12 cellular contexts compared by ENCODE assay signal in the genomic region with DNA sequence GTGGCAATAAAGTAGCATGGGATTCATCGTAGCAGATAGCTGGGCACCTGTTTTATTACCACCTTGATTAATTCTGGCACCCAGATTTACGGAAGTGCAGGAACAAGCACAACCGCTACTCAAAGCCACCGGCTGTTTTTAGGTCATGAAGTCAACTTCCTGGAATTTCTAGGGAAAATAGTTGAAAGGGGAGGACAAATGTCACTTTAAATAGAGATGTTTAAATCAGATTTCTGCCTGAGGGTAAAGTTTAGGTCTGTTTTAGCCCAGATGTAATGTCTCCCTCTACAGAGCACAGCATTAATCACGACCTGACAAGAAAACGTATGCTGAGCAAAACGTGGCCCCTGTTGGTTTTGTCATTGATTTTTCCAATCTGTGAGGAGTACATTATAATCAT. TPM values are rescaled to one million over a fixed set of nuclear protein-coding genes. Genes with fewer than 3 reads are reported as not detected.
A peak's percentile ranks its signal among the peaks of the same experiment; 100 is the strongest.
DNase-seq lines count a peak whose midpoint lies in the region; ATAC-seq and TF ChIP-seq lines count a peak whose summit lies in the region.
"Had no signal": no experiment of that assay in that cellular context is flagged by ENCODE, and none has a peak within 500 bp of the region (broad histone marks: within the 10 kb centered on the region; RNA-seq: fewer than 3 reads in every experiment).

No MANE protein-coding gene starts in this region.

- in situ Hi-C loops in KBM-7 (cut with MboI; ENCODE audit: low pct_unique_long_range_greater_than_20kb, low sequenced_read_pairs), result no loop called here

- peak; percentile 40 for DNase-seq in BE2C
- no peak for DNase-seq in coronary artery (ENCODE audit: low spot score)
- peak; percentile 33 to 64 for DNase-seq in lung microvascular endothelial cell (ENCODE audit: low read depth in 2 of 2)
- no peak for DNase-seq in KBM-7
- no peak for DNase-seq in esophagus squamous epithelium (lab: John Stamatoyannopoulos, UW)
- no peak for DNase-seq in middle frontal gyrus (ENCODE audit: extremely low spot score, low spot score)
- DNase-seq: C1 segment of cervical spinal cord, IMR-90, substantia nigra, T-helper 9 cell had no signal

- no peaks in the 10 kb centered on the region for H3K4me1 ChIP-seq in BE2C
- H3K4me1 ChIP-seq in esophagus squamous epithelium, result peaks cover 0 to 53% (median 0%) of the 10 kb centered on the region in 3 donors

- H3K36me3 ChIP-seq in BE2C, result no peaks in the 10 kb centered on the region
- H3K36me3 ChIP-seq in esophagus squamous epithelium, result peaks cover 0 to 5% (median 0%) of the 10 kb centered on the region in 3 donors

- TF ChIP-seq RAD21 in Ishikawa (IDR thresholded peaks at IDR 0.05; ENCODE audit: low read depth), result no peak

- H3K4me3 ChIP-seq in BE2C (ENCODE audit: low read depth, low read length) (peak overlapping the region; percentile 31), coronary artery (peak overlapping the region; percentile 57), esophagus squamous epithelium (no peak overlapping the region)

- H3K27me3 ChIP-seq in BE2C (no peaks in the 10 kb centered on the region), esophagus squamous epithelium (peaks cover 0 to 31% (median 3%) of the 10 kb centered on the region in 4 donors)

- TF ChIP-seq EP300 in Ishikawa (IDR thresholded peaks at IDR 0.05; ENCODE audit: borderline replicate concordance), result peak; percentile 82

- H3K27ac ChIP-seq in coronary artery (peak overlapping the region; percentile 29 to 40), esophagus squamous epithelium (no peak overlapping the region)

- no peaks in the 10 kb centered on the region for H3K9me3 ChIP-seq in BE2C
- H3K9me3 ChIP-seq in esophagus squamous epithelium, result no peaks in the 10 kb centered on the region

- no peak for ATAC-seq in HG03354 (IDR thresholded peaks at IDR 0.05; ENCODE audit: poor library complexity, severe bottlenecking, unreplicated experiment)

- no peak for TF ChIP-seq POLR2A in esophagus squamous epithelium (IDR thresholded peaks at IDR 0.05)

- TF ChIP-seq CTCF in BE2C (IDR thresholded peaks at IDR 0.05; ENCODE audit: low read depth, low read length) (0 out of 2 replicates have a peak, but pooled peaks have one; percentile 14), coronary artery (IDR thresholded peaks at IDR 0.05) (no peak), esophagus squamous epithelium (IDR thresholded peaks at IDR 0.05) (no peak)

- intact Hi-C loops in esophagus squamous epithelium (cut with DNase I), result no loop called here

- WGBS in esophagus squamous epithelium, 2 donors, result 55 to 59% methylated on average over 7 of the region's 7 CpGs

TF ChIP-seq in Ishikawa, 13 proteins besides CTCF, POLR2A, EP300 and RAD21:
- TF ChIP-seq CEBPB (IDR thresholded peaks at IDR 0.05) (no peak), TCF12 (IDR thresholded peaks at IDR 0.05; ENCODE audit: low read depth) (peak; percentile 89), TEAD4 (IDR thresholded peaks at IDR 0.05) (peak; percentile 78), NFIC (IDR thresholded peaks at IDR 0.05) (peak; percentile 52), CREB1 (IDR thresholded peaks at IDR 0.05; ENCODE audit: low read depth) (no peak), FOXM1 (IDR thresholded peaks at IDR 0.05; ENCODE audit: borderline replicate concordance, low read depth) (peak; percentile 81), TAF1 (IDR thresholded peaks at IDR 0.05; ENCODE audit: low read depth) (no peak)

RNA-seq across cellular contexts. Expression of a gene that starts 8.0 kb away (rescaled TPM):
- polyA plus RNA-seq in BE2C (2012; ENCODE audit: insufficient read depth, insufficient read length, low read depth), result 29.4 TPM
- total RNA-seq in lung microvascular endothelial cell, result 16.3 and 28.8 TPM in 2 replicates
- total RNA-seq in esophagus squamous epithelium, result 10 to 100 TPM; 37.2 to 63.7 (median 59.7) TPM

Comparison
In these comparisons a context has a peak if more than half of its experiments do, and no peak if none do; other contexts are left out.
1. DNase-seq: peak in BE2C (single experiment) and lung microvascular endothelial cell (2 of 2); none in coronary artery (single experiment), KBM-7 (single experiment), esophagus squamous epithelium (single experiment) and middle frontal gyrus (single experiment).
2. H3K4me3 ChIP-seq: peak in BE2C (single experiment) and coronary artery (single experiment); none in esophagus squamous epithelium (0 of 4).
3. H3K27ac ChIP-seq: peak in coronary artery (2 of 2); none in esophagus squamous epithelium (0 of 4).